In the genomic region with DNA sequence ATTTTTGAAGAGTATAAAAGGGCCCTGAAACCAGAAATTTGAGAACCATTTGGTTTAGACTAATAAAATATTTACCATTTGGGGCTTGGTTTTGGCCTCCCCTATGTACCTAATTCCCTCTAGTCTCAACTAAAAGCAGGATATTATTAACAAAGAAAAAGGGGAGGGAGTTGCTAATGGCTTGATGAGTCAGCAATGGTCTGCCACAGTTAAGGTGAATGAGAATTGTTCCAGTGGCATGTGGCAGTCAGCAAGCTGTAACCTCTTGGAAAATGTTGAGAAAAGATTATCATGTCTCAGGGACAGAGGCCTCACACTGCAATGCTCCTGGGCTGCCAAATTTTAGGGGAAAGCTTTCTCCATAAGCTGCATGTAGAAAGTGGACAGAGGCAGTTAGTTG, we compare ENCODE assay signal across 20 cellular contexts. TPM values are rescaled to one million over a fixed set of nuclear protein-coding genes. Genes with fewer than 3 reads are reported as not detected.
DNase-seq lines count a peak whose midpoint lies in the region; ATAC-seq, FAIRE-seq and TF ChIP-seq lines count a peak whose summit lies in the region.
"Had no signal": no experiment of that assay in that cellular context is flagged by ENCODE, and none has a peak within 500 bp of the region (broad histone marks: within the 10 kb centered on the region; RNA-seq: fewer than 3 reads in every experiment).

No MANE protein-coding gene starts in this region.

- no peaks in the 10 kb centered on the region for H3K79me2 ChIP-seq in HepG2 (ENCODE audit: insufficient read depth, low read length)

- CTCF ChIA-PET in HepG2 (lab: Yijun Ruan, JAX; ENCODE audit: low intra/inter-chr PET ratio, low total read pairs): no interaction called here
- CTCF ChIA-PET in RWPE1 (lab: Yijun Ruan, JAX): no interaction called here

- BruUV-seq in HepG2 (replicated peaks; lab: Mats Ljungman, UMichigan): no TSS peak

- H3K4me3 ChIP-seq in HepG2 (replicated peaks in 1 of 3; ENCODE audit: insufficient read depth in 1 of 3, low read depth in 2 of 3, low read length in 3 of 3) (no peak overlapping the region), right lobe of liver (no peak overlapping the region), iPS-20b (ENCODE audit: low read length) (no peak overlapping the region)
- H3K4me3 ChIP-seq: BLaER1, pancreas had no signal

- H3K27me3 ChIP-seq in HepG2 (ENCODE audit: control insufficient read depth in 1 of 2, insufficient read depth in 2 of 2, low read length in 2 of 2) (peaks cover 0 to 8% of the 10 kb centered on the region in 2 experiments; a peak in 2 of 5 replicates), right lobe of liver (no peaks in the 10 kb centered on the region), iPS-20b (ENCODE audit: insufficient read depth, low read length) (no peaks in the 10 kb centered on the region)
- H3K27me3 ChIP-seq: BLaER1, pancreas had no signal

- TF ChIP-seq EP300 in HepG2 (IDR thresholded peaks at IDR 0.05; ENCODE audit: low read depth in 2 of 2, low read length in 2 of 2) (no peak), HepG2 (CRISPR knock-in tag; IDR thresholded peaks at IDR 0.05; ENCODE audit: borderline replicate concordance) (no peak)

- H3K27ac ChIP-seq in HepG2 (ENCODE audit: extremely low read length, insufficient read depth, low read length) (no peak overlapping the region), right lobe of liver (no peak overlapping the region), RWPE1 (no peak overlapping the region), iPS-20b (ENCODE audit: low read length) (peak overlapping the region; percentile 70)
- H3K27ac ChIP-seq: BLaER1, pancreas had no signal

- H4K20me1 ChIP-seq in HepG2 (ENCODE audit: insufficient read depth, low read length): no peaks in the 10 kb centered on the region
- H4K20me1 ChIP-seq: BLaER1 had no signal

- in situ Hi-C loops in HepG2 (cut with HindIII; ENCODE audit: extremely low pct_ligation_motif_present, low pct_unique_long_range_greater_than_20kb): no loop called here

- POLR2A ChIA-PET in HepG2 (lab: Yijun Ruan, JAX): no interaction called here
- POLR2A ChIA-PET in RWPE1 (lab: Yijun Ruan, JAX; ENCODE audit: low non-redundant PET): no interaction called here

- no peak for TF ChIP-seq CTCF in HepG2 (CRISPR knock-in tag; IDR thresholded peaks at IDR 0.05)
- no peak for TF ChIP-seq CTCF in right lobe of liver (IDR thresholded peaks at IDR 0.05)
- TF ChIP-seq CTCF in RWPE1 (conservative IDR thresholded peaks at IDR 0.05; ENCODE audit: low read depth): no peak

- H3K9ac ChIP-seq in HepG2 (ENCODE audit: insufficient read depth, low read depth, low read length) (no peak overlapping the region), iPS-20b (ENCODE audit: low read depth, low read length) (peak overlapping the region; percentile 46; the same call in 1 of the 2 replicates)
- H3K9ac ChIP-seq: BLaER1 had no signal

- ATAC-seq in HepG2 (no peak), right lobe of liver (no peak), HG03354 (IDR thresholded peaks at IDR 0.05; ENCODE audit: poor library complexity, severe bottlenecking, unreplicated experiment) (no peak)
- ATAC-seq: activated CD8-positive, alpha-beta T cell treated with anti-CD3 and anti-CD28 coated beads for 36 hours; effector memory CD8-positive, alpha-beta T cell; naive thymus-derived CD8-positive, alpha-beta T cell; pancreas had no signal

- no peak overlapping the region for H3K4me2 ChIP-seq in HepG2 (ENCODE audit: low read depth, low read length)
- H3K4me2 ChIP-seq: BLaER1 had no signal

- H2AFZ ChIP-seq in HepG2 (ENCODE audit: low read length): no peak overlapping the region

- H3K4me1 ChIP-seq in HepG2 (ENCODE audit: insufficient read depth, low read length) (no peaks in the 10 kb centered on the region), right lobe of liver (no peaks in the 10 kb centered on the region), iPS-20b (ENCODE audit: insufficient read depth, low read length) (peaks cover 7% of the 10 kb centered on the region; the same call in 1 of the 2 replicates)
- H3K4me1 ChIP-seq: BLaER1 had no signal

- intact Hi-C loops in HepG2 (cut with micrococcal nuclease; ENCODE audit: unreplicated experiment) (no loop called here), right lobe of liver (cut with DNase I) (no loop called here)

- TF ChIP-seq RAD21 in HepG2 (CRISPR knock-in tag; IDR thresholded peaks at IDR 0.05): no peak

- H3K9me3 ChIP-seq in HepG2 (ENCODE audit: low read length) (no peaks in the 10 kb centered on the region), right lobe of liver (no peaks in the 10 kb centered on the region), iPS-20b (ENCODE audit: insufficient read depth, low read depth, low read length) (peaks cover 4% of the 10 kb centered on the region; the same call in 1 of the 2 replicates)
- H3K9me3 ChIP-seq: BLaER1, pancreas had no signal

- no peaks in the 10 kb centered on the region for H3K36me3 ChIP-seq in HepG2 (replicated peaks in 1 of 2; ENCODE audit: control insufficient read depth in 1 of 2, insufficient read depth in 2 of 2, low read length in 2 of 2)
- H3K36me3 ChIP-seq in right lobe of liver: no peaks in the 10 kb centered on the region
- H3K36me3 ChIP-seq in iPS-20b (ENCODE audit: insufficient read depth, low read depth, low read length): no peaks in the 10 kb centered on the region
- H3K36me3 ChIP-seq: BLaER1, pancreas had no signal

- TF ChIP-seq POLR2A in HepG2 (IDR thresholded peaks at IDR 0.05; ENCODE audit: insufficient read depth in 1 of 2, low read depth in 2 of 2, low read length in 2 of 2) (no peak), right lobe of liver (IDR thresholded peaks at IDR 0.05) (no peak)

- FAIRE-seq in HepG2 (lab: Jason Lieb, UNC): no peak
- FAIRE-seq: GM12891, pancreas had no signal

- no peak for DNase-seq in HepG2 (ENCODE audit: low spot score)
- no peak for DNase-seq in right lobe of liver
- DNase-seq in RWPE1 (ENCODE audit: low spot score): peak; percentile 23
- no peak for DNase-seq in NOMO-1 (lab: John Stamatoyannopoulos, UW; ENCODE audit: unreplicated experiment in 2 of 2)
- DNase-seq in NCI-H2107 (lab: John Stamatoyannopoulos, UW): no peak
- DNase-seq in KG1 (lab: John Stamatoyannopoulos, UW): no peak
- DNase-seq: activated CD8-positive, alpha-beta T cell treated with anti-CD3 and anti-CD28 coated beads for 36 hours; activated naive CD4-positive, alpha-beta T cell treated with anti-CD3 and anti-CD28 coated beads for 36 hours; activated T-cell treated with anti-CD3 and anti-CD28 coated beads, Interleukin-2, amount 50 U/mL, for 1 hour; Calu3; effector memory CD8-positive, alpha-beta T cell; head of caudate nucleus; naive thymus-derived CD8-positive, alpha-beta T cell; NCI-H1436 treated with DMSO at 0.1 percent for 48 hours; NCI-H2171; pancreas had no signal

TF ChIP-seq in HepG2, 621 proteins besides CTCF, POLR2A, EP300 and RAD21:
- TF ChIP-seq ZFP36L1 (CRISPR knock-in tag; IDR thresholded peaks at IDR 0.05) (no peak), MAFK (conservative IDR thresholded peaks at IDR 0.05 in 1 of 2, IDR thresholded peaks at IDR 0.05 in 1 of 2; ENCODE audit: low read length in 2 of 2) (peak; percentile 28 to 46; a peak in 1 of 4 replicates), ZNF552 (CRISPR knock-in tag; IDR thresholded peaks at IDR 0.05; ENCODE audit: borderline replicate concordance) (no peak)

RNA-seq across cellular contexts. Expression of gene SLC39A10, which starts 20.1 kb away (rescaled TPM):
- total RNA-seq in HepG2 (2016; rRNA removed; fragmentation: Illumina TruSeq; extraction: Trizol) (7.2 and 13.2 TPM in 2 replicates), right lobe of liver (1 to 10 TPM; 3.5 to 5.2 (median 4.6) TPM)
- total RNA-seq in HepG2 (2016; cell fraction: cytosol; rRNA removed; fragmentation: Illumina TruSeq; extraction: Trizol; ENCODE audit: low read depth): 2.7 and 4.0 TPM in 2 replicates
- 7.2 and 12.7 TPM in 2 replicates for total RNA-seq in HepG2 (2016; cell fraction: insoluble cytoplasmic fraction; rRNA removed; fragmentation: Illumina TruSeq; extraction: Trizol)
- total RNA-seq in HepG2 (2016; cell fraction: membrane; rRNA removed; fragmentation: Illumina TruSeq; extraction: Trizol): 3.5 and 4.7 TPM in 2 replicates
- 17.2 and 19.6 TPM in 2 replicates for total RNA-seq in HepG2 (2016; cell fraction: nucleus; rRNA removed; fragmentation: Illumina TruSeq; extraction: Trizol)
- polyA plus RNA-seq in HepG2 (2011; rRNA removed): 21.0 and 21.3 TPM in 2 replicates
- 8.3 and 17.1 TPM in 2 replicates for polyA plus RNA-seq in HepG2 (2011; cell fraction: cytosol; rRNA removed)
- 9.1 and 12.0 TPM in 2 replicates for polyA plus RNA-seq in HepG2 (2011; cell fraction: nucleus; rRNA removed)
- polyA plus RNA-seq in HepG2 (2012): 22.8 and 23.0 TPM in 2 replicates
- polyA plus RNA-seq in HepG2 (2016; cell fraction: cytosol; fragmentation: Illumina TruSeq; extraction: Trizol; ENCODE audit: low read depth): 0.12 and 0.20 TPM in 2 replicates
- 3.7 and 3.8 TPM in 2 replicates for polyA plus RNA-seq in HepG2 (2016; cell fraction: insoluble cytoplasmic fraction; fragmentation: Illumina TruSeq; extraction: Trizol; ENCODE audit: low read depth)
- 1.0 and 1.3 TPM in 2 replicates for polyA plus RNA-seq in HepG2 (2016; cell fraction: membrane; fragmentation: Illumina TruSeq; extraction: Trizol; ENCODE audit: low read depth)
- 11.1 TPM in 2 replicates for polyA plus RNA-seq in HepG2 (2016; cell fraction: nucleus; fragmentation: Illumina TruSeq; extraction: Trizol; ENCODE audit: insufficient read depth, low read depth)
- polyA minus RNA-seq in HepG2 (2011; rRNA and poly(A)+ RNA removed; ENCODE audit: low replicate concordance): 53.0 and 116 TPM in 2 replicates
- polyA minus RNA-seq in HepG2 (2011; cell fraction: cytosol; rRNA and poly(A)+ RNA removed): 43.8 and 58.0 TPM in 2 replicates
- 52.9 and 81.2 TPM in 2 replicates for polyA minus RNA-seq in HepG2 (2011; cell fraction: nucleus; rRNA and poly(A)+ RNA removed)
